ENCODE assay signal across 1 cellular context in genomic region chr2:26184555-26185303, GRCh38.
TF ChIP-seq lines count a peak whose summit lies in the region.

No MANE protein-coding gene starts in this region.

TF ChIP-seq in H1, 55 proteins besides CTCF, POLR2A, EP300 and RAD21:
- no peak for TF ChIP-seq SIX5 (IDR thresholded peaks at IDR 0.05; ENCODE audit: low read depth, low read length)
- TF ChIP-seq GABPA (IDR thresholded peaks at IDR 0.05; ENCODE audit: borderline replicate concordance, insufficient read depth, low read length) = no peak; the same call in 1 of the 2 replicates
- TF ChIP-seq CTBP2 (IDR thresholded peaks at IDR 0.05; ENCODE audit: borderline replicate concordance, insufficient read depth, insufficient read length, low read length) = no peak
- no peak for TF ChIP-seq JUND (IDR thresholded peaks at IDR 0.05; ENCODE audit: low read length)
- TF ChIP-seq BACH1 (IDR thresholded peaks at IDR 0.05; ENCODE audit: low read length) = peak; percentile 86
- no peak for TF ChIP-seq CHD2 (IDR thresholded peaks at IDR 0.05; ENCODE audit: low read length)
- no peak for TF ChIP-seq POLR2AphosphoS5 (IDR thresholded peaks at IDR 0.05; ENCODE audit: low read depth, low read length)
- TF ChIP-seq CHD1 (IDR thresholded peaks at IDR 0.05; ENCODE audit: low read depth, low read length) = no peak
- TF ChIP-seq EZH2 (IDR thresholded peaks at IDR 0.05; ENCODE audit: low read depth, low read length, severe bottlenecking) = no peak
- peak; percentile 53; the same call in 1 of the 2 replicates for TF ChIP-seq SUZ12 (IDR thresholded peaks at IDR 0.05; ENCODE audit: low read length)
- TF ChIP-seq TCF12 (IDR thresholded peaks at IDR 0.05; ENCODE audit: low read depth, low read length) = no peak
- TF ChIP-seq KDM4A (IDR thresholded peaks at IDR 0.05; ENCODE audit: low read depth, low read length, severe bottlenecking) = peak; percentile 91
- TF ChIP-seq CREB1 (IDR thresholded peaks at IDR 0.05) = peak; percentile 26; the same call in 1 of the 2 replicates
- TF ChIP-seq E2F6 (IDR thresholded peaks at IDR 0.05) = peak; percentile 72
- no peak for TF ChIP-seq ATF3 (IDR thresholded peaks at IDR 0.05; ENCODE audit: insufficient read depth, low read depth, low read length)
- TF ChIP-seq TAF7 (optimal IDR thresholded peaks at IDR 0.05; ENCODE audit: borderline replicate concordance, low read depth, low read length) = no peak
- no peak for TF ChIP-seq SAP30 (IDR thresholded peaks at IDR 0.05; ENCODE audit: insufficient read depth, insufficient replicate concordance, low read length)
- no peak for TF ChIP-seq JUN (IDR thresholded peaks at IDR 0.05; ENCODE audit: low read depth, low read length)
- no peak for TF ChIP-seq CHD7 (IDR thresholded peaks at IDR 0.05; ENCODE audit: insufficient replicate concordance, low read length)
- no peak for TF ChIP-seq NANOG (IDR thresholded peaks at IDR 0.05; ENCODE audit: insufficient read depth, low read depth, low read length, poor library complexity, severe bottlenecking)
- TF ChIP-seq HDAC2 (IDR thresholded peaks at IDR 0.05; ENCODE audit: borderline replicate concordance in 1 of 2, low read depth in 2 of 2, low read length in 2 of 2) = peak; percentile 27 to 82; a peak in 3 of 4 replicates
- no peak for TF ChIP-seq RXRA (IDR thresholded peaks at IDR 0.05; ENCODE audit: insufficient read depth, low read depth, low read length)
- no peak for TF ChIP-seq SP4 (IDR thresholded peaks at IDR 0.05; ENCODE audit: low read length)
- no peak for TF ChIP-seq CEBPB (IDR thresholded peaks at IDR 0.05; ENCODE audit: low read depth, low read length)
- TF ChIP-seq RFX5 (IDR thresholded peaks at IDR 0.05; ENCODE audit: borderline replicate concordance, low read depth, low read length) = no peak
- peak; percentile 81 for TF ChIP-seq MAX (IDR thresholded peaks at IDR 0.05)
- no peak for TF ChIP-seq KDM5A (IDR thresholded peaks at IDR 0.05; ENCODE audit: low read length)
- 0 out of 2 replicates have a peak, but pooled peaks have one; percentile 6 for TF ChIP-seq TAF1 (IDR thresholded peaks at IDR 0.05; ENCODE audit: low read depth, low read length)
- peak; percentile 45 for TF ChIP-seq ASH2L (IDR thresholded peaks at IDR 0.05; ENCODE audit: low read length)
- TF ChIP-seq SIN3A (conservative IDR thresholded peaks at IDR 0.05 in 1 of 2, IDR thresholded peaks at IDR 0.05 in 1 of 2; ENCODE audit: low read depth in 1 of 2, low read length in 2 of 2) = no peak
- TF ChIP-seq PHF8 (conservative IDR thresholded peaks at IDR 0.05; ENCODE audit: low read depth, low read length) = peak; percentile 54; the same call in 1 of the 2 replicates
- TF ChIP-seq SP1 (IDR thresholded peaks at IDR 0.05; ENCODE audit: low read depth, low read length) = no peak
- no peak for TF ChIP-seq SP2 (IDR thresholded peaks at IDR 0.05; ENCODE audit: low read length)
- TF ChIP-seq MAFK (IDR thresholded peaks at IDR 0.05; ENCODE audit: low read depth, low read length) = no peak
